8 cellular contexts compared by ENCODE assay signal in the genomic region with DNA sequence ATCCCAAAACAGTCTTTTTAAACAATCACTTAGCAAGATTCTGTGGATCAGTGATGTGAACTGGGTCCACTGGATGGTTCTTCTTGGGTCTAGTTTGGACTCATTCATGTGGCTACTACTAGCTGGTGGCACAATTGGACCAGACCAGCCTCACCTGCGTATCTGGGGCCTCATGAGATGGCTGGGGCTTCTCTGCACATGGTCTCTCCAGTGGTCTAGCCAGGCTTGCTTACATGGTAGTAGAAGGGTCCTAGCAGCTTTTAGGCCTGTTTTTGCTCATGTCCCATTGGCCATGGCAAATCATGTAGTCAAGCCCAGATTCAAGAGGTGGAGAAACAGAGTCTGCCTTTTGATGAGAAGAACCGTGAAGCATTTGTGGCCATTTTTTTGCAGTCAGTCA.
"Had no signal": no experiment of that assay in that cellular context is flagged by ENCODE, and none has a peak within 500 bp of the region (broad histone marks: within the 10 kb centered on the region; RNA-seq: fewer than 3 reads in every experiment).

No MANE protein-coding gene starts in this region.

- DNase-seq: GM23248, GOT3, H9, HCEC 1CT, IMR-90 had no signal

- ATAC-seq: K562 had no signal

- H3K27ac Mint-ChIP-seq: H9 had no signal

- H3K4me1 Mint-ChIP-seq: H9 had no signal

- H3K27ac ChIP-seq: GM23248 had no signal

- H2AFZ ChIP-seq: GM23248 had no signal

- FAIRE-seq: H54, HTR-8/SVneo, K562 had no signal

- H3K4me3 ChIP-seq: GM23248, K562 had no signal

- H3K9ac ChIP-seq: GM23248 had no signal

- H3K4me3 Mint-ChIP-seq: H9 had no signal
